ENCODE assay signal across 12 cellular contexts in the genomic region with DNA sequence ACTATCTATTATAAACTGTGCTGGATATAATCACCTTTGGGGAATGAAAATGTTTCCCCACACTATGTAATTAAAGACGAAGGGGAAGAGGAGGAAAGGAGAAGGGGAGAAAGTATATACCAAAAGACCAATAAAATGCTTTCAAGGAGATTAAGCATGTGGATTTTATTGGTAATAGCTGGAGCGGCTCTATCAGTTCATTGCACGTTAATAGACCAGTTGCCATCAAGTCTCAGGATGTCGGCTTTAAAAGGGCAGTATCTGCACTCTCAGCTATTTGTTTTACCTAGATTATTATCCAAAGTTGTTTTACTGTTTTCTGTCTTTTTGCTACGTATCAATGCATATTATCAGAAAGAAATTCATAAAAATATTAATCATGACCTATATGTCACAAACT. TPM values are rescaled to one million over a fixed set of nuclear protein-coding genes. Genes with fewer than 3 reads are reported as not detected.
DNase-seq lines count a peak whose midpoint lies in the region; ATAC-seq, FAIRE-seq and TF ChIP-seq lines count a peak whose summit lies in the region.
"Had no signal": no experiment of that assay in that cellular context is flagged by ENCODE, and none has a peak within 500 bp of the region (broad histone marks: within the 10 kb centered on the region; RNA-seq: fewer than 3 reads in every experiment).

No MANE protein-coding gene starts in this region.

- H3K4me1 Mint-ChIP-seq in endothelial cell (ENCODE audit: unreplicated experiment) (peaks cover 10% of the 10 kb centered on the region), neural crest cell (peaks cover 63% of the 10 kb centered on the region)
- no peaks in the 10 kb centered on the region for H3K4me1 Mint-ChIP-seq in activated CD4-positive, alpha-beta T cell treated with anti-CD3 and anti-CD28 coated beads, Interleukin-2, amount 10 ng/mL, durations not matched to agents 7 days and 5 days

- H4K20me1 ChIP-seq in PC-3 (ENCODE audit: low read length) (no peaks in the 10 kb centered on the region), OCI-LY7 (ENCODE audit: insufficient read depth, low read length) (no peaks in the 10 kb centered on the region)

- ATAC-seq in PC-3 = no peak
- ATAC-seq: activated CD8-positive, alpha-beta memory T cell treated with anti-CD3 and anti-CD28 coated beads, Interleukin-2, amount 10 ng/mL, durations not matched to agents 7 days and 5 days had no signal

- no peaks in the 10 kb centered on the region for H3K27me3 ChIP-seq in PC-3 (ENCODE audit: low read length)

- peak overlapping the region; percentile 10 for H3K27ac Mint-ChIP-seq in endothelial cell (ENCODE audit: unreplicated experiment)
- no peak overlapping the region for H3K27ac Mint-ChIP-seq in neural crest cell (ENCODE audit: unreplicated experiment)
- no peak overlapping the region for H3K27ac Mint-ChIP-seq in activated CD4-positive, alpha-beta T cell treated with anti-CD3 and anti-CD28 coated beads, Interleukin-2, amount 10 ng/mL, durations not matched to agents 7 days and 5 days
- H3K27ac Mint-ChIP-seq: activated CD8-positive, alpha-beta memory T cell treated with anti-CD3 and anti-CD28 coated beads, Interleukin-2, amount 10 ng/mL, durations not matched to agents 7 days and 5 days; dendritic cell treated with granulocyte-macrophage colony-stimulating factor and Interleukin-4, amounts not matched to agents 40 ng/mL and 50 ng/mL, for 4 days had no signal

- H3K4me1 ChIP-seq in PC-3 (ENCODE audit: insufficient read depth, low read length) = peaks cover 32% of the 10 kb centered on the region
- H3K4me1 ChIP-seq in OCI-LY7 (ENCODE audit: insufficient read depth, low read length, poor library complexity, severe bottlenecking) = no peaks in the 10 kb centered on the region

- DNase-seq in AG10803 (ENCODE audit: low read depth) = no peak
- DNase-seq in PC-3 = no peak
- no peak for DNase-seq in endothelial cell (ENCODE audit: low spot score)
- DNase-seq in neural crest cell (ENCODE audit: low read depth, low spot score) = no peak
- DNase-seq in OCI-LY7 (ENCODE audit: low spot score) = no peak
- no peak for DNase-seq in DMS79 (lab: John Stamatoyannopoulos, UW)
- no peak for DNase-seq in activated CD4-positive, alpha-beta T cell treated with anti-CD3 and anti-CD28 coated beads, Interleukin-2, amount 10 ng/mL, durations not matched to agents 7 days and 5 days
- no peak for DNase-seq in HTR-8/SVneo (ENCODE audit: insufficient read length, low spot score)
- DNase-seq: activated CD8-positive, alpha-beta memory T cell treated with anti-CD3 and anti-CD28 coated beads, Interleukin-2, amount 10 ng/mL, durations not matched to agents 7 days and 5 days; NCI-H1694 treated with DMSO at 0.1 percent for 48 hours; SHP77 had no signal

- CTCF ChIA-PET in PC-3 (lab: Charles Lee) (no interaction called here), OCI-LY7 (lab: Charles Lee; ENCODE audit: unreplicated experiment) (no interaction called here)
- CTCF ChIA-PET in activated CD4-positive, alpha-beta T cell treated with anti-CD3 and anti-CD28 coated beads, Interleukin-2, amount 10 ng/mL, durations not matched to agents 7 days and 5 days (lab: Charles Lee) = no interaction called here

- no peaks in the 10 kb centered on the region for H3K9me2 ChIP-seq in PC-3 (replicated peaks; ENCODE audit: low read length)
- H3K9me2 ChIP-seq in OCI-LY7 (ENCODE audit: insufficient read depth, low read length) = no peaks in the 10 kb centered on the region

- H3K9me3 ChIP-seq in PC-3 (ENCODE audit: low read length) = no peaks in the 10 kb centered on the region
- H3K9me3 ChIP-seq in OCI-LY7 (ENCODE audit: low read length) = no peaks in the 10 kb centered on the region

- H3K36me3 Mint-ChIP-seq in endothelial cell (ENCODE audit: low read depth, unreplicated experiment) = no peaks in the 10 kb centered on the region
- peaks cover 11% of the 10 kb centered on the region for H3K36me3 Mint-ChIP-seq in neural crest cell (ENCODE audit: low read depth)
- no peaks in the 10 kb centered on the region for H3K36me3 Mint-ChIP-seq in activated CD4-positive, alpha-beta T cell treated with anti-CD3 and anti-CD28 coated beads, Interleukin-2, amount 10 ng/mL, durations not matched to agents 7 days and 5 days (ENCODE audit: low read depth)

- H3K4me2 ChIP-seq in PC-3 (ENCODE audit: low read length) = peak overlapping the region; percentile 67
- no peak overlapping the region for H3K4me2 ChIP-seq in OCI-LY7 (ENCODE audit: low read length)

- TF ChIP-seq CTCF in AG10803 (conservative IDR thresholded peaks at IDR 0.05; ENCODE audit: low read length) (no peak), PC-3 (conservative IDR thresholded peaks at IDR 0.05; ENCODE audit: low read depth, low read length) (no peak), endothelial cell (IDR thresholded peaks at IDR 0.05; ENCODE audit: unreplicated experiment) (no peak), neural crest cell (conservative IDR thresholded peaks at IDR 0.05) (no peak), OCI-LY7 (conservative IDR thresholded peaks at IDR 0.05; ENCODE audit: low read length) (no peak)

- intact Hi-C loops in PC-3 (cut with micrococcal nuclease) (loop anchor here (10.0 kb wide), 2 partner anchors 336 to 566 kb away; no protein-coding TSS in a partner anchor), OCI-LY7 (cut with micrococcal nuclease; ENCODE audit: unreplicated experiment) (no loop called here)

- H3K9me3 Mint-ChIP-seq in endothelial cell (ENCODE audit: unreplicated experiment) (no peaks in the 10 kb centered on the region), neural crest cell (no peaks in the 10 kb centered on the region)
- H3K9me3 Mint-ChIP-seq in activated CD4-positive, alpha-beta T cell treated with anti-CD3 and anti-CD28 coated beads, Interleukin-2, amount 10 ng/mL, durations not matched to agents 7 days and 5 days = no peaks in the 10 kb centered on the region
- H3K9me3 Mint-ChIP-seq: dendritic cell treated with granulocyte-macrophage colony-stimulating factor and Interleukin-4, amounts not matched to agents 40 ng/mL and 50 ng/mL, for 4 days had no signal

- peak overlapping the region; percentile 55 for H3K27ac ChIP-seq in PC-3 (ENCODE audit: low read length)
- no peak overlapping the region for H3K27ac ChIP-seq in OCI-LY7 (ENCODE audit: low read depth, low read length, poor library complexity, severe bottlenecking)

- H3K4me3 ChIP-seq in AG10803 (ENCODE audit: low read length) (peak overlapping the region; percentile 1; the same call in 1 of the 2 replicates), PC-3 (ENCODE audit: low read length) (peak overlapping the region; percentile 2; the same call in 1 of the 2 replicates), OCI-LY7 (ENCODE audit: low read depth, low read length, poor library complexity, severe bottlenecking) (no peak overlapping the region)

- H3K79me2 ChIP-seq in PC-3 (ENCODE audit: low read length) (no peaks in the 10 kb centered on the region), OCI-LY7 (ENCODE audit: insufficient read depth, low read depth, low read length) (no peaks in the 10 kb centered on the region)

- BruUV-seq in PC-3 (replicated peaks; lab: Mats Ljungman, UMichigan) (no TSS peak), OCI-LY7 (replicated peaks; lab: Mats Ljungman, UMichigan) (no TSS peak)

- H2AFZ ChIP-seq in PC-3 (ENCODE audit: low read length) (no peak overlapping the region), OCI-LY7 (ENCODE audit: low read length) (no peak overlapping the region)

- no peaks in the 10 kb centered on the region for H3F3A ChIP-seq in PC-3 (ENCODE audit: low read length, unreplicated experiment)

- H3K9ac ChIP-seq in PC-3 (ENCODE audit: low read length) = peak overlapping the region; percentile 14; the same call in 1 of the 2 replicates

- POLR2A ChIA-PET in PC-3 (lab: Charles Lee; ENCODE audit: unreplicated experiment) = interaction anchor here (0.5 to 2.7 kb wide), 3 partner anchors 10 to 156 kb away, joined by 3 to 36 read pairs (median 6); a partner anchor contains a TSS
- POLR2A ChIA-PET in OCI-LY7 (lab: Charles Lee) = no interaction called here
- POLR2A ChIA-PET in activated CD4-positive, alpha-beta T cell treated with anti-CD3 and anti-CD28 coated beads, Interleukin-2, amount 10 ng/mL, durations not matched to agents 7 days and 5 days (lab: Charles Lee) = no interaction called here

- H3K27me3 Mint-ChIP-seq in endothelial cell (ENCODE audit: unreplicated experiment) (no peaks in the 10 kb centered on the region), neural crest cell (ENCODE audit: low read depth) (no peaks in the 10 kb centered on the region)
- peaks cover 2% of the 10 kb centered on the region for H3K27me3 Mint-ChIP-seq in activated CD4-positive, alpha-beta T cell treated with anti-CD3 and anti-CD28 coated beads, Interleukin-2, amount 10 ng/mL, durations not matched to agents 7 days and 5 days

- H3K4me3 Mint-ChIP-seq in endothelial cell (ENCODE audit: unreplicated experiment) (no peak overlapping the region), neural crest cell (peak overlapping the region; percentile 1)
- H3K4me3 Mint-ChIP-seq in activated CD4-positive, alpha-beta T cell treated with anti-CD3 and anti-CD28 coated beads, Interleukin-2, amount 10 ng/mL, durations not matched to agents 7 days and 5 days = no peak overlapping the region
- H3K4me3 Mint-ChIP-seq: activated CD8-positive, alpha-beta memory T cell treated with anti-CD3 and anti-CD28 coated beads, Interleukin-2, amount 10 ng/mL, durations not matched to agents 7 days and 5 days; dendritic cell treated with granulocyte-macrophage colony-stimulating factor and Interleukin-4, amounts not matched to agents 40 ng/mL and 50 ng/mL, for 4 days had no signal

- FAIRE-seq in HTR-8/SVneo (lab: Jason Lieb, UNC) = no peak

- H3K36me3 ChIP-seq in PC-3 (ENCODE audit: low read depth, low read length) = no peaks in the 10 kb centered on the region
- H3K36me3 ChIP-seq in OCI-LY7 (ENCODE audit: insufficient read depth, low read length) = no peaks in the 10 kb centered on the region

RNA-seq across cellular contexts. Expression of a gene that starts 9.0 kb away (rescaled TPM):
- total RNA-seq in PC-3 (2014; rRNA removed) (10.4 and 20.6 TPM in 2 replicates), endothelial cell (ENCODE audit: unreplicated experiment) (18.2 TPM), neural crest cell (89.4 and 104 TPM in 2 replicates), OCI-LY7 (2022) (not detected in 2 replicates)
- total RNA-seq in OCI-LY7 (2014; rRNA removed; shearing (Covaris generic)) = not detected in 2 replicates
- under 1 TPM; 0.05 to 0.33 TPM for total RNA-seq in activated CD4-positive, alpha-beta T cell treated with anti-CD3 and anti-CD28 coated beads, Interleukin-2, amount 10 ng/mL, durations not matched to agents 7 days and 5 days
